29 cellular contexts compared by ENCODE assay signal in genomic region chr7:43697690-43698089, GRCh38. TPM values are rescaled to one million over a fixed set of nuclear protein-coding genes. Genes with fewer than 3 reads are reported as not detected.
A peak's percentile ranks its signal among the peaks of the same experiment; 100 is the strongest.
DNase-seq lines count a peak whose midpoint lies in the region; ATAC-seq and TF ChIP-seq lines count a peak whose summit lies in the region.
"Had no signal": no experiment of that assay in that cellular context is flagged by ENCODE, and none has a peak within 500 bp of the region (broad histone marks: within the 10 kb centered on the region; RNA-seq: fewer than 3 reads in every experiment).

No MANE protein-coding gene starts in this region.

- H2AK5ac ChIP-seq in IMR-90 (ENCODE audit: low read depth, low read length) = peak overlapping the region; percentile 71

- H3K4me3 ChIP-seq in IMR-90 (ENCODE audit: insufficient read depth, low read depth, low read length) (no peak overlapping the region), neural cell (ENCODE audit: low read length) (no peak overlapping the region)
- H3K4me3 ChIP-seq: BLaER1, esophagus squamous epithelium, lower lobe of right lung, spleen had no signal

- H3K36me3 ChIP-seq in IMR-90 (ENCODE audit: control insufficient read depth, insufficient read depth, low read length) = no peaks in the 10 kb centered on the region
- no peaks in the 10 kb centered on the region for H3K36me3 ChIP-seq in neural cell (ENCODE audit: insufficient read depth, low read length)
- H3K36me3 ChIP-seq: brain microvascular endothelial cell, esophagus squamous epithelium, lower lobe of right lung, neutrophil, spleen had no signal

- H2BK20ac ChIP-seq in IMR-90 (ENCODE audit: low read depth, low read length) = peak overlapping the region; percentile 74; the same call in 1 of the 2 replicates

- no peak for TF ChIP-seq RAD21 in IMR-90 (IDR thresholded peaks at IDR 0.05; ENCODE audit: low read length)
- no peak for TF ChIP-seq RAD21 in neural cell (conservative IDR thresholded peaks at IDR 0.05)

- no peak overlapping the region; the same call in 1 of the 2 replicates for H4K5ac ChIP-seq in IMR-90 (ENCODE audit: low read depth, low read length)

- H3K9me1 ChIP-seq in IMR-90 (ENCODE audit: insufficient read depth, low read length) = peaks cover 8% of the 10 kb centered on the region

- H3K36me3 Mint-ChIP-seq in activated T-cell treated with anti-CD3 and anti-CD28 coated beads, Interleukin-2, amount 50 U/mL, for 24 hours (ENCODE audit: low read depth) = peaks cover 3% of the 10 kb centered on the region
- H3K36me3 Mint-ChIP-seq in activated naive CD8-positive, alpha-beta T cell treated with anti-CD3 and anti-CD28 coated beads, Interleukin-2, amount 50 U/mL, for 24 hours (ENCODE audit: low read depth) = peaks cover 2% of the 10 kb centered on the region

- peaks cover 48% of the 10 kb centered on the region for H3K4me1 Mint-ChIP-seq in activated T-cell treated with anti-CD3 and anti-CD28 coated beads, Interleukin-2, amount 50 U/mL, for 24 hours (ENCODE audit: low read depth)
- peaks cover 35% of the 10 kb centered on the region for H3K4me1 Mint-ChIP-seq in activated naive CD8-positive, alpha-beta T cell treated with anti-CD3 and anti-CD28 coated beads, Interleukin-2, amount 50 U/mL, for 24 hours

- ATAC-seq in IMR-90 (ENCODE audit: low read depth) (no peak), HG02884 (IDR thresholded peaks at IDR 0.05; ENCODE audit: unreplicated experiment) (no peak)
- peak; percentile 51 for ATAC-seq in activated naive CD8-positive, alpha-beta T cell treated with anti-CD3 and anti-CD28 coated beads, Interleukin-2, amount 50 U/mL, for 24 hours
- ATAC-seq: effector memory CD8-positive, alpha-beta T cell; lower lobe of right lung had no signal

- no peaks in the 10 kb centered on the region for H3K9me3 Mint-ChIP-seq in activated T-cell treated with anti-CD3 and anti-CD28 coated beads, Interleukin-2, amount 50 U/mL, for 24 hours
- H3K9me3 Mint-ChIP-seq in activated naive CD8-positive, alpha-beta T cell treated with anti-CD3 and anti-CD28 coated beads, Interleukin-2, amount 50 U/mL, for 24 hours = no peaks in the 10 kb centered on the region
- H3K9me3 Mint-ChIP-seq: activated CD4-positive, alpha-beta T cell treated with anti-CD3 and anti-CD28 coated beads, Interleukin-2, amount 10 ng/mL, durations not matched to agents 24 days and 14 days; effector memory CD8-positive, alpha-beta T cell; stimulated activated naive CD8-positive, alpha-beta T cell treated with anti-CD3 and anti-CD28 coated beads, Interleukin-15, Interleukin-2, amounts not matched to agents 100 ng/mL and 50 ng/mL, for 24 hours had no signal

- H2BK120ac ChIP-seq in IMR-90 (ENCODE audit: low read depth, low read length) = peak overlapping the region; percentile 67

- no peak overlapping the region for H3K9ac ChIP-seq in IMR-90 (ENCODE audit: low read depth, low read length)
- H3K9ac ChIP-seq in neural cell (ENCODE audit: low read length) = no peak overlapping the region
- H3K9ac ChIP-seq: BLaER1 had no signal

- no peak for TF ChIP-seq CTCF in IMR-90 (conservative IDR thresholded peaks at IDR 0.05; ENCODE audit: low read depth, low read length)
- no peak for TF ChIP-seq CTCF in neural cell (IDR thresholded peaks at IDR 0.05; ENCODE audit: poor library complexity, severe bottlenecking)

- H3K4ac ChIP-seq in IMR-90 (ENCODE audit: low read depth, low read length) = peak overlapping the region; percentile 14; the same call in 1 of the 2 replicates

- no peaks in the 10 kb centered on the region for H3K27me3 Mint-ChIP-seq in activated T-cell treated with anti-CD3 and anti-CD28 coated beads, Interleukin-2, amount 50 U/mL, for 24 hours
- H3K27me3 Mint-ChIP-seq in activated naive CD8-positive, alpha-beta T cell treated with anti-CD3 and anti-CD28 coated beads, Interleukin-2, amount 50 U/mL, for 24 hours = no peaks in the 10 kb centered on the region
- H3K27me3 Mint-ChIP-seq: activated CD4-positive, alpha-beta T cell treated with anti-CD3 and anti-CD28 coated beads, Interleukin-2, amount 10 ng/mL, durations not matched to agents 24 days and 14 days; effector memory CD8-positive, alpha-beta T cell; stimulated activated naive CD8-positive, alpha-beta T cell treated with anti-CD3 and anti-CD28 coated beads, Interleukin-15, Interleukin-2, amounts not matched to agents 100 ng/mL and 50 ng/mL, for 24 hours had no signal

- no peaks in the 10 kb centered on the region for H3K9me3 ChIP-seq in IMR-90 (ENCODE audit: control insufficient read depth, insufficient read depth, low read length)
- H3K9me3 ChIP-seq in neural cell (ENCODE audit: low read length) = no peaks in the 10 kb centered on the region
- H3K9me3 ChIP-seq: esophagus squamous epithelium, lower lobe of right lung, neutrophil, spleen had no signal

- CTCF ChIA-PET in IMR-90 (lab: Yijun Ruan, JAX) = interaction anchor here (0.5 to 6.4 kb wide), 7 partner anchors 10 to 142 kb away, joined by 3 to 104 read pairs (median 5); partner anchors contain the start of gene STK17A

- H3K56ac ChIP-seq in IMR-90 (ENCODE audit: extremely low read depth, insufficient read depth, low read length) = peak overlapping the region; percentile 39; the same call in 1 of the 2 replicates

- in situ Hi-C loops in IMR-90 (cut with MboI; ENCODE audit: low sequenced_read_pairs) = no loop called here

- H3K4me1 ChIP-seq in IMR-90 (ENCODE audit: control insufficient read depth, insufficient read depth, low read length) = peaks cover 21% of the 10 kb centered on the region
- H3K4me1 ChIP-seq: BLaER1 had no signal

- H3K14ac ChIP-seq in IMR-90 (replicated peaks; ENCODE audit: low read depth, low read length) = peak overlapping the region; percentile 43; the same call in 1 of the 2 replicates

- H2BK15ac ChIP-seq in IMR-90 (ENCODE audit: low read depth, low read length) = peak overlapping the region; percentile 80; the same call in 2 of the 3 replicates

- H3K27ac Mint-ChIP-seq in activated T-cell treated with anti-CD3 and anti-CD28 coated beads, Interleukin-2, amount 50 U/mL, for 24 hours = peak overlapping the region; percentile 64
- no peak overlapping the region for H3K27ac Mint-ChIP-seq in activated naive CD8-positive, alpha-beta T cell treated with anti-CD3 and anti-CD28 coated beads, Interleukin-2, amount 50 U/mL, for 24 hours
- H3K27ac Mint-ChIP-seq: activated CD4-positive, alpha-beta T cell treated with anti-CD3 and anti-CD28 coated beads, Interleukin-2, amount 10 ng/mL, durations not matched to agents 24 days and 14 days; stimulated activated naive CD8-positive, alpha-beta T cell treated with anti-CD3 and anti-CD28 coated beads, Interleukin-15, Interleukin-2, amounts not matched to agents 100 ng/mL and 50 ng/mL, for 24 hours had no signal

- no peak overlapping the region for H3K23ac ChIP-seq in IMR-90 (ENCODE audit: low read depth, low read length)

- H3K27ac ChIP-seq in IMR-90 (ENCODE audit: insufficient read depth, low read length) (no peak overlapping the region), neural cell (ENCODE audit: low read length) (peak overlapping the region; percentile 56)
- H3K27ac ChIP-seq: BLaER1, brain microvascular endothelial cell, esophagus squamous epithelium, lower lobe of right lung, neutrophil had no signal

- intact Hi-C loops in IMR-90 (cut with micrococcal nuclease) = loop anchor here (5.0 kb wide), 1 partner anchor 240 kb away; no protein-coding TSS in a partner anchor

- H3K79me1 ChIP-seq in IMR-90 (ENCODE audit: low read depth in 1 of 2, low read length in 2 of 2) = peaks cover 36 to 53% of the 10 kb centered on the region in 2 experiments

- H2AFZ ChIP-seq in IMR-90 (replicated peaks; ENCODE audit: low read length, poor library complexity) = no peak overlapping the region
- no peak overlapping the region for H2AFZ ChIP-seq in neural cell (ENCODE audit: low read depth, low read length)

- BruUV-seq in IMR-90 (replicated peaks; lab: Mats Ljungman, UMichigan) = no TSS peak

- H2AK9ac ChIP-seq in IMR-90 (replicated peaks; ENCODE audit: low read depth, low read length, poor library complexity) = no peak overlapping the region

- H2BK5ac ChIP-seq in IMR-90 (ENCODE audit: low read depth, low read length, poor library complexity, severe bottlenecking) = peak overlapping the region; percentile 52

- H3K4me3 Mint-ChIP-seq in activated T-cell treated with anti-CD3 and anti-CD28 coated beads, Interleukin-2, amount 50 U/mL, for 24 hours = no peak overlapping the region
- no peak overlapping the region for H3K4me3 Mint-ChIP-seq in activated naive CD8-positive, alpha-beta T cell treated with anti-CD3 and anti-CD28 coated beads, Interleukin-2, amount 50 U/mL, for 24 hours
- H3K4me3 Mint-ChIP-seq: activated CD4-positive, alpha-beta T cell treated with anti-CD3 and anti-CD28 coated beads, Interleukin-2, amount 10 ng/mL, durations not matched to agents 24 days and 14 days; effector memory CD8-positive, alpha-beta T cell; stimulated activated naive CD8-positive, alpha-beta T cell treated with anti-CD3 and anti-CD28 coated beads, Interleukin-15, Interleukin-2, amounts not matched to agents 100 ng/mL and 50 ng/mL, for 24 hours had no signal

- no peaks in the 10 kb centered on the region for H3K9me2 ChIP-seq in neural cell (ENCODE audit: insufficient read depth, low read length)

- no peaks in the 10 kb centered on the region for H3F3A ChIP-seq in neural cell (ENCODE audit: insufficient read depth, low read length, poor library complexity, severe bottlenecking)

- H3K18ac ChIP-seq in IMR-90 (ENCODE audit: low read depth, low read length) = peak overlapping the region; percentile 11; the same call in 1 of the 2 replicates

- dilution Hi-C loops in IMR-90 (cut with HindIII; ENCODE audit: low sequenced_read_pairs, unreplicated experiment) = no loop called here

- peaks cover 29% of the 10 kb centered on the region for H3K79me2 ChIP-seq in neural cell (replicated peaks; ENCODE audit: insufficient read depth, low read length)

- peak overlapping the region; percentile 53; the same call in 1 of the 2 replicates for H4K91ac ChIP-seq in IMR-90 (ENCODE audit: insufficient read depth, low read depth, low read length)

- no peaks in the 10 kb centered on the region for H4K20me1 ChIP-seq in IMR-90 (ENCODE audit: insufficient read depth, low read length)
- H4K20me1 ChIP-seq in neural cell (ENCODE audit: insufficient read depth) = no peaks in the 10 kb centered on the region

- no peak overlapping the region for H3K4me2 ChIP-seq in IMR-90 (ENCODE audit: low read depth, low read length)
- H3K4me2 ChIP-seq in neural cell (ENCODE audit: low read length) = peak overlapping the region; percentile 10
- H3K4me2 ChIP-seq: BLaER1 had no signal

- DNase-seq in activated T-cell treated with anti-CD3 and anti-CD28 coated beads, Interleukin-2, amount 50 U/mL, for 24 hours = no peak
- DNase-seq in activated T-cell treated with anti-CD3 and anti-CD28 coated beads for 4 hours = no peak
- DNase-seq in IMR-90 = peak; percentile 63
- no peak for DNase-seq in activated naive CD8-positive, alpha-beta T cell treated with anti-CD3 and anti-CD28 coated beads, Interleukin-2, amount 50 U/mL, for 24 hours
- DNase-seq in AG08395 (ENCODE audit: low spot score) = no peak
- no peak for DNase-seq in NCI-H446 treated with DMSO at 0.1 percent for 48 hours (lab: John Stamatoyannopoulos, UW)
- DNase-seq: activated CD4-positive, alpha-beta T cell treated with anti-CD3 and anti-CD28 coated beads, Interleukin-2, amount 10 ng/mL, durations not matched to agents 24 days and 14 days; activated CD8-positive, alpha-beta memory T cell treated with anti-CD3 and anti-CD28 coated beads, Interleukin-2, amount 50 U/mL, for 4 hours; activated naive CD4-positive, alpha-beta T cell treated with Interleukin-2 at 50 U/mL for 16 hours; brain microvascular endothelial cell; effector memory CD8-positive, alpha-beta T cell; esophagus squamous epithelium; GOT3; kidney; lower lobe of right lung; NCI-H1105 treated with DMSO at 0.1 percent for 48 hours; NCI-H2029 treated with DMSO at 0.1 percent for 48 hours; NCI-H226; NCI-H82; SHP77; spleen; stimulated activated CD4-positive, alpha-beta T cell treated with anti-CD3 and anti-CD28 coated beads, Interleukin-4, amount 100 ng/mL, for 24 hours; T-helper 1 cell; trophoblast cell had no signal

- TF ChIP-seq EP300 in neural cell (conservative IDR thresholded peaks at IDR 0.05; ENCODE audit: poor library complexity, severe bottlenecking) = no peak

- POLR2A ChIA-PET in IMR-90 (lab: Charles Lee; ENCODE audit: unreplicated experiment) = interaction anchor here (4.0 kb wide), 1 partner anchor 115 kb away, joined by 23 read pairs; the partner anchor contains the start of gene STK17A

- WGBS in IMR-90 (ENCODE audit: extremely low coverage in 2 of 2, insufficient read length in 1 of 2), 2 experiments = no CpG with 5 or more reads among the region's 4 CpGs

- H3K27me3 ChIP-seq in IMR-90 (ENCODE audit: control insufficient read depth, insufficient read depth, low read length) (no peaks in the 10 kb centered on the region), neural cell (ENCODE audit: insufficient read depth, low read depth, low read length) (no peaks in the 10 kb centered on the region)
- H3K27me3 ChIP-seq: BLaER1, brain microvascular endothelial cell, esophagus squamous epithelium, neutrophil, spleen had no signal

- peak overlapping the region in 1 of 2 experiments; percentile 56; a peak in 2 of 4 replicates for H4K8ac ChIP-seq in IMR-90 (ENCODE audit: low read depth in 2 of 2, low read length in 2 of 2)

- no peak for TF ChIP-seq POLR2A in IMR-90 (IDR thresholded peaks at IDR 0.05; ENCODE audit: low read depth, low read length)

RNA-seq across cellular contexts. Expression of gene COA1, which starts 31.6 kb away (rescaled TPM):
- total RNA-seq in IMR-90 (2012; rRNA removed) = 59.5 and 66.4 TPM in 2 replicates
- polyA plus RNA-seq in IMR-90 (2012; rRNA removed) (24.2 and 34.2 TPM in 2 replicates), neural cell (141 and 157 TPM in 2 replicates)
- 8.0 and 13.1 TPM in 2 replicates for polyA plus RNA-seq in IMR-90 (2012; cell fraction: cytosol; rRNA removed)
- polyA plus RNA-seq in IMR-90 (2012; cell fraction: nucleus; rRNA removed; ENCODE audit: low replicate concordance) = 10.3 and 43.3 TPM in 2 replicates
- polyA minus RNA-seq in neural cell = 74.3 and 95.0 TPM in 2 replicates
